Comparison of ENCODE assay signal across 14 cellular contexts in the genomic region with DNA sequence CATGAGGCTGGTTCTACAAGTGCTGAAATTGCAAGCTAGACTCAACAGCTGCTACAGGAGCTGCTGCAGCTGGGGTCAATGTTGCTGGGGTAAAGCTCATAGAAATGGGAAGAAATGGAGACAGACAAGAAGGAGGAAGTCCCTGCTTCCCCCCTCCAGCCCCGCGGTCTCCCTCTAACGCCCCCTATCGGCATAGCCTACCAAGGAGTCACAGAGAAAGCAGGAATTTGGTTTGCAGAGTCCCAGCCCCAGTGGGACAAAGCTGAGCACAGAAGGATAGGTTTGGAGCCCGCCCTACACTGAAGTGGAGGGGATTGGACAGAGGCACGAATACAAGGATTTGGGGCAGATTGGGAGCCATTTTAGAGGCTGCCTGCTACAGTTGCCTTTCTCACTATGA.
A peak's percentile ranks its signal among the peaks of the same experiment; 100 is the strongest.
DNase-seq lines count a peak whose midpoint lies in the region; ATAC-seq, FAIRE-seq and TF ChIP-seq lines count a peak whose summit lies in the region.
"Had no signal": no experiment of that assay in that cellular context is flagged by ENCODE, and none has a peak within 500 bp of the region (broad histone marks: within the 10 kb centered on the region; RNA-seq: fewer than 3 reads in every experiment).

No MANE protein-coding gene starts in this region.

- no TSS peak for BruUV-seq in A673 (replicated peaks; lab: Mats Ljungman, UMichigan)
- no TSS peak for BruUV-seq in endothelial cell of umbilical vein (replicated peaks; lab: Mats Ljungman, UMichigan)

- CTCF ChIA-PET in A673 (lab: Charles Lee) (interaction anchor here (0.6 kb wide), 1 partner anchor 234 kb away, joined by 3 read pairs; no protein-coding TSS in a partner anchor), endothelial cell of umbilical vein (lab: Charles Lee) (interaction anchor here (0.6 to 1.9 kb wide), 3 partner anchors 10 to 21 kb away, joined by 4 to 8 read pairs (median 6); no protein-coding TSS in a partner anchor)

- H4K20me1 ChIP-seq in endothelial cell of umbilical vein (replicated peaks; ENCODE audit: control insufficient read depth, extremely low read depth, insufficient read depth, low read length) = no peaks in the 10 kb centered on the region

- no peak overlapping the region for H3K9ac ChIP-seq in NT2/D1 (ENCODE audit: insufficient read length, low read depth)
- no peak overlapping the region for H3K9ac ChIP-seq in endothelial cell of umbilical vein (replicated peaks; ENCODE audit: extremely low read depth, insufficient read depth, low read length)

- H3K9me3 ChIP-seq in A673 (ENCODE audit: low read depth, low read length, poor library complexity, severe bottlenecking) (no peaks in the 10 kb centered on the region), NT2/D1 (ENCODE audit: insufficient read depth, low read length) (0 out of 2 replicates have a peak, but pooled peaks cover 4% of the 10 kb centered on the region), endothelial cell of umbilical vein (replicated peaks; ENCODE audit: control insufficient read depth, insufficient read depth, low read length) (no peaks in the 10 kb centered on the region)
- H3K9me3 ChIP-seq: gastrocnemius medialis had no signal

- ATAC-seq in HG03432 (IDR thresholded peaks at IDR 0.05; ENCODE audit: unreplicated experiment) (no peak), esophagus mucosa (no peak)
- ATAC-seq: activated CD8-positive, alpha-beta memory T cell treated with anti-CD3 and anti-CD28 coated beads, Interleukin-2, amount 10 ng/mL, durations not matched to agents 7 days and 5 days; CD8-positive, alpha-beta T cell had no signal

- H3K4me1 ChIP-seq in A673 (ENCODE audit: insufficient read depth, low read length, poor library complexity, severe bottlenecking) (no peaks in the 10 kb centered on the region), NT2/D1 (ENCODE audit: insufficient read depth, insufficient read length) (no peaks in the 10 kb centered on the region), endothelial cell of umbilical vein (ENCODE audit: control insufficient read depth, extremely low read depth, insufficient read depth, low read length) (no peaks in the 10 kb centered on the region)
- H3K4me1 ChIP-seq: gastrocnemius medialis had no signal

- H3K79me2 ChIP-seq in endothelial cell of umbilical vein (ENCODE audit: control insufficient read depth, insufficient read depth, low read length) = no peaks in the 10 kb centered on the region

- FAIRE-seq in endothelial cell of umbilical vein (lab: Jason Lieb, UNC) = no peak

- peak; percentile 32 for DNase-seq in A673 (ENCODE audit: low spot score)
- DNase-seq in NT2/D1 (ENCODE audit: low read depth, low spot score) = peak; percentile 48
- DNase-seq in endothelial cell of umbilical vein (ENCODE audit: low read depth, low spot score) = no peak
- no peak for DNase-seq in OCI-M2 (lab: John Stamatoyannopoulos, UW; ENCODE audit: unreplicated experiment)
- DNase-seq in NCI-H2171 (lab: John Stamatoyannopoulos, UW) = no peak
- DNase-seq: activated CD8-positive, alpha-beta memory T cell treated with anti-CD3 and anti-CD28 coated beads, Interleukin-2, amount 10 ng/mL, durations not matched to agents 7 days and 5 days; CD8-positive, alpha-beta T cell; gastrocnemius medialis; mesenchymal stem cell; NCI-H187 treated with DMSO at 0.1 percent for 48 hours had no signal

- H3K4me2 ChIP-seq in endothelial cell of umbilical vein (ENCODE audit: insufficient read depth, low read length) = no peak overlapping the region

- dilution Hi-C loops in endothelial cell of umbilical vein (cut with MboI; ENCODE audit: extremely low pct_ligation_motif_present, low sequenced_read_pairs) = no loop called here

- TF ChIP-seq CTCF in A673 (conservative IDR thresholded peaks at IDR 0.05; ENCODE audit: low read depth, low read length) (peak; percentile 51), GM12872 (IDR thresholded peaks at IDR 0.05; ENCODE audit: insufficient read depth, low read depth, low read length) (peak; percentile 53; the same call in 2 of the 3 replicates), endothelial cell of umbilical vein (IDR thresholded peaks at IDR 0.05; ENCODE audit: extremely low read depth in 1 of 2, insufficient read depth in 1 of 2, low read depth in 1 of 2, low read length in 2 of 2) (peak; percentile 13 to 17)

- H3K36me3 ChIP-seq in A673 (ENCODE audit: insufficient read depth, low read length, poor library complexity, severe bottlenecking) = no peaks in the 10 kb centered on the region
- H3K36me3 ChIP-seq in NT2/D1 (ENCODE audit: insufficient read depth, insufficient read length, low read length) = no peaks in the 10 kb centered on the region
- no peaks in the 10 kb centered on the region for H3K36me3 ChIP-seq in endothelial cell of umbilical vein (ENCODE audit: control insufficient read depth in 2 of 2, extremely low read depth in 1 of 2, insufficient read depth in 2 of 2, low read length in 2 of 2)
- H3K36me3 ChIP-seq: gastrocnemius medialis had no signal

- no peak for TF ChIP-seq POLR2A in endothelial cell of umbilical vein (IDR thresholded peaks at IDR 0.05; ENCODE audit: low read depth, low read length)

- H3K9me1 ChIP-seq in endothelial cell of umbilical vein (replicated peaks; ENCODE audit: control insufficient read depth, extremely low read depth, insufficient read depth, low read length) = no peaks in the 10 kb centered on the region

- H3K27ac ChIP-seq in A673 (ENCODE audit: low read depth, low read length, poor library complexity, severe bottlenecking) (no peak overlapping the region), endothelial cell of umbilical vein (ENCODE audit: insufficient read depth, low read depth, low read length) (no peak overlapping the region)
- H3K27ac ChIP-seq: SK-N-MC had no signal

- intact Hi-C loops in A673 (cut with micrococcal nuclease; ENCODE audit: unreplicated experiment) = no loop called here
- intact Hi-C loops in endothelial cell of umbilical vein (cut with micrococcal nuclease) = no loop called here

- H3K27me3 ChIP-seq in A673 (replicated peaks; ENCODE audit: insufficient read depth, low read depth, low read length, poor library complexity) (no peaks in the 10 kb centered on the region), NT2/D1 (ENCODE audit: insufficient read depth, insufficient read length) (no peaks in the 10 kb centered on the region), endothelial cell of umbilical vein (ENCODE audit: control insufficient read depth in 2 of 2, insufficient read depth in 2 of 2, low read length in 2 of 2) (peaks cover 0 to 3% of the 10 kb centered on the region in 2 experiments)
- H3K27me3 ChIP-seq: gastrocnemius medialis had no signal

- H3K4me3 ChIP-seq in A673 (ENCODE audit: low read depth, low read length, poor library complexity, severe bottlenecking) (no peak overlapping the region), NT2/D1 (ENCODE audit: insufficient read length, low read depth) (no peak overlapping the region), endothelial cell of umbilical vein (replicated peaks in 1 of 3; ENCODE audit: insufficient read depth in 1 of 3, low read depth in 1 of 3, low read length in 3 of 3) (no peak overlapping the region)
- H3K4me3 ChIP-seq: gastrocnemius medialis, SK-N-MC had no signal

- POLR2A ChIA-PET in A673 (lab: Charles Lee; ENCODE audit: low non-redundant PET) = no interaction called here
- POLR2A ChIA-PET in endothelial cell of umbilical vein (lab: Charles Lee) = interaction anchor here (0.6 to 0.8 kb wide), 2 partner anchors 128 to 1712 kb away, joined by 3 to 5 read pairs; no protein-coding TSS in a partner anchor

- H2AFZ ChIP-seq in endothelial cell of umbilical vein (ENCODE audit: low read depth, low read length) = no peak overlapping the region

TF ChIP-seq in endothelial cell of umbilical vein, 7 proteins besides CTCF, POLR2A, EP300 and RAD21:
- TF ChIP-seq GATA2 (IDR thresholded peaks at IDR 0.05; ENCODE audit: insufficient read depth, insufficient read length, low read depth, low read length) = no peak
- TF ChIP-seq POLR2AphosphoS5 (IDR thresholded peaks at IDR 0.05; ENCODE audit: insufficient read depth, low read depth, low read length) = no peak
- TF ChIP-seq, protein P1, sequence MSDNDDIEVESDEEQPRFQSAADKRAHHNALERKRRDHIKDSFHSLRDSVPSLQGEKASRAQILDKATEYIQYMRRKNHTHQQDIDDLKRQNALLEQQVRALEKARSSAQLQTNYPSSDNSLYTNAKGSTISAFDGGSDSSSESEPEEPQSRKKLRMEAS (IDR thresholded peaks at IDR 0.05; ENCODE audit: insufficient read depth, insufficient read length) = no peak
- TF ChIP-seq JUN (IDR thresholded peaks at IDR 0.05; ENCODE audit: borderline replicate concordance, insufficient read depth, insufficient read length, low read depth) = no peak

Comparison
In these comparisons a context has a peak if more than half of its experiments do, and no peak if none do; other contexts are left out.
1. DNase-seq: peak in A673 (single experiment) and NT2/D1 (single experiment); none in endothelial cell of umbilical vein (single experiment), OCI-M2 (single experiment) and NCI-H2171 (single experiment).
2. Peak in every context shown above with its lines, with median percentiles within 50 percentile points of each other: CTCF ChIP-seq.